In the genomic region with DNA sequence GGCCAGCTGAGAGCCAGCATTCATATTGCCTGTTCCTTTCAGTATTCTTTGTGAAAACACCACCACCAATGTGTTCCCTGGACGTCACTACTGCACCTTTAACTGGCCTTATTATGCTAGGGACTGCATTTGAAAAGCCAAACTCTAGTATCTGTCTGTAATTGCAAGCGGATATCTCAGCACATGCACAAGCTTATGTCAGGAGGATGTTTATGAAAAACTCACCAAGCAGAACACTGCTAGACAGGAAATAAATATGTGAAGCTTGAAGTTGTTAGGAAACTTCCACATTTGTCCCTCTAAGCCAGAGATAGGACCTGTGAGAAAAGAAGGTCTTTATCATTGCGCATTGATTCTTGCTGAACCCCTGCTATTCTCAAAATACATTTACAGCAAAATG, we compare ENCODE assay signal across 16 cellular contexts.
A peak's percentile ranks its signal among the peaks of the same experiment; 100 is the strongest.
DNase-seq lines count a peak whose midpoint lies in the region; ATAC-seq and TF ChIP-seq lines count a peak whose summit lies in the region.
"Had no signal": no experiment of that assay in that cellular context is flagged by ENCODE, and none has a peak within 500 bp of the region (broad histone marks: within the 10 kb centered on the region; RNA-seq: fewer than 3 reads in every experiment).

No MANE protein-coding gene starts in this region.

- intact Hi-C loops in left cardiac atrium (cut with DNase I): no loop called here
- intact Hi-C loops in cardiac septum (cut with DNase I): no loop called here
- intact Hi-C loops in left ventricle myocardium inferior (cut with micrococcal nuclease): no loop called here
- intact Hi-C loops in naive thymus-derived CD4-positive, alpha-beta T cell (cut with micrococcal nuclease): loop anchor here in 1 of 2 donors (5.0 kb wide), 1 partner anchor 146 kb away; no protein-coding TSS in a partner anchor
- intact Hi-C loops in upper lobe of right lung (cut with DNase I): no loop called here

- H3K27ac ChIP-seq in left ventricle myocardium inferior (replicated peaks) (peak overlapping the region; percentile 30), upper lobe of right lung (no peak overlapping the region)
- H3K27ac ChIP-seq in naive thymus-derived CD4-positive, alpha-beta T cell (ENCODE audit: low read depth, low read length): no peak overlapping the region

- POLR2A ChIA-PET in naive thymus-derived CD4-positive, alpha-beta T cell (lab: Charles Lee): no interaction called here
- POLR2A ChIA-PET in HEK293T (lab: Yijun Ruan, JAX): no interaction called here

- no peak overlapping the region for H3K4me3 Mint-ChIP-seq in naive thymus-derived CD4-positive, alpha-beta T cell
- H3K4me3 Mint-ChIP-seq: activated CD4-positive, alpha-beta T cell treated with anti-CD3 and anti-CD28 coated beads for 36 hours; CD4-positive, CD25-positive, alpha-beta regulatory T cell had no signal

- ATAC-seq in left cardiac atrium (peak; percentile 12 to 27), upper lobe of right lung (peak; percentile 21)
- peak; percentile 22 for ATAC-seq in naive thymus-derived CD4-positive, alpha-beta T cell
- ATAC-seq: activated CD4-positive, alpha-beta T cell treated with anti-CD3 and anti-CD28 coated beads for 36 hours had no signal

- no peak overlapping the region for H3K27ac Mint-ChIP-seq in naive thymus-derived CD4-positive, alpha-beta T cell
- H3K27ac Mint-ChIP-seq: activated CD4-positive, alpha-beta T cell treated with anti-CD3 and anti-CD28 coated beads for 36 hours; CD4-positive, CD25-positive, alpha-beta regulatory T cell had no signal

- H3K4me3 ChIP-seq in left ventricle myocardium inferior: no peak overlapping the region
- no peak overlapping the region for H3K4me3 ChIP-seq in naive thymus-derived CD4-positive, alpha-beta T cell (ENCODE audit: low read length)
- no peak overlapping the region for H3K4me3 ChIP-seq in upper lobe of right lung
- no peak overlapping the region for H3K4me3 ChIP-seq in HAP-1

- DNase-seq in left cardiac atrium: no peak
- DNase-seq in cardiac septum (ENCODE audit: low spot score): no peak
- DNase-seq in left ventricle myocardium inferior: no peak
- DNase-seq in naive thymus-derived CD4-positive, alpha-beta T cell: no peak
- DNase-seq in upper lobe of right lung: no peak
- no peak for DNase-seq in HEK293T (ENCODE audit: extremely low spot score)
- no peak for DNase-seq in DMS114 treated with DMSO at 0.1 percent for 48 hours (lab: John Stamatoyannopoulos, UW; ENCODE audit: unreplicated experiment)
- DNase-seq in HAP-1 (ENCODE audit: low spot score in 2 of 2): no peak
- DNase-seq: activated CD4-positive, alpha-beta T cell treated with anti-CD3 and anti-CD28 coated beads for 36 hours; aorta; CD4-positive, CD25-positive, alpha-beta regulatory T cell; DMS79 treated with DMSO at 0.1 percent for 48 hours; KG1; NCI-H1092 treated with DMSO at 0.1 percent for 48 hours; NCI-H2171 treated with DMSO at 0.1 percent for 48 hours; stimulated activated CD4-positive, alpha-beta T cell treated with anti-CD3 and anti-CD28 coated beads, Interleukin-4, amount 100 ng/mL, for 4 hours had no signal

- in situ Hi-C loops in HAP-1 (cut with MboI; ENCODE audit: low sequenced_read_pairs): no loop called here

- CTCF ChIA-PET in naive thymus-derived CD4-positive, alpha-beta T cell (lab: Charles Lee): interaction anchor here (0.6 to 0.7 kb wide), 2 partner anchors 755 to 1714 kb away, joined by 3 read pairs; no protein-coding TSS in a partner anchor
- CTCF ChIA-PET in HEK293T (lab: Yijun Ruan, JAX): no interaction called here

- no peaks in the 10 kb centered on the region for H3K27me3 ChIP-seq in left ventricle myocardium inferior (ENCODE audit: low read depth)
- no peaks in the 10 kb centered on the region for H3K27me3 ChIP-seq in naive thymus-derived CD4-positive, alpha-beta T cell (ENCODE audit: control insufficient read depth in 2 of 2, insufficient read depth in 2 of 2, low read length in 2 of 2)
- H3K27me3 ChIP-seq in upper lobe of right lung: no peaks in the 10 kb centered on the region
- no peaks in the 10 kb centered on the region for H3K27me3 ChIP-seq in HAP-1 (ENCODE audit: low read depth)

- H3K9me3 ChIP-seq in left ventricle myocardium inferior (replicated peaks): no peaks in the 10 kb centered on the region
- H3K9me3 ChIP-seq in naive thymus-derived CD4-positive, alpha-beta T cell (ENCODE audit: control insufficient read depth in 2 of 3, low read length in 3 of 3): no peaks in the 10 kb centered on the region
- no peaks in the 10 kb centered on the region for H3K9me3 ChIP-seq in upper lobe of right lung
- no peaks in the 10 kb centered on the region for H3K9me3 ChIP-seq in HAP-1

- peaks cover 3 to 10% (median 6%) of the 10 kb centered on the region in 5 donors for H3K27me3 Mint-ChIP-seq in naive thymus-derived CD4-positive, alpha-beta T cell
- H3K27me3 Mint-ChIP-seq: CD4-positive, CD25-positive, alpha-beta regulatory T cell had no signal

- H3K4me1 ChIP-seq in left ventricle myocardium inferior (peaks cover 25% of the 10 kb centered on the region), upper lobe of right lung (peaks cover 13% of the 10 kb centered on the region), HAP-1 (no peaks in the 10 kb centered on the region)
- no peaks in the 10 kb centered on the region for H3K4me1 ChIP-seq in naive thymus-derived CD4-positive, alpha-beta T cell (ENCODE audit: control insufficient read depth in 2 of 2, insufficient read depth in 2 of 2, low read length in 2 of 2)

- no peaks in the 10 kb centered on the region for H3K36me3 Mint-ChIP-seq in naive thymus-derived CD4-positive, alpha-beta T cell
- H3K36me3 Mint-ChIP-seq: CD4-positive, CD25-positive, alpha-beta regulatory T cell had no signal

- H3K36me3 ChIP-seq in left ventricle myocardium inferior: no peaks in the 10 kb centered on the region
- H3K36me3 ChIP-seq in naive thymus-derived CD4-positive, alpha-beta T cell (ENCODE audit: control insufficient read depth in 2 of 3, insufficient read depth in 3 of 3, low read length in 3 of 3): no peaks in the 10 kb centered on the region
- no peaks in the 10 kb centered on the region for H3K36me3 ChIP-seq in upper lobe of right lung
- no peaks in the 10 kb centered on the region for H3K36me3 ChIP-seq in HAP-1 (replicated peaks)

- TF ChIP-seq CTCF in left ventricle myocardium inferior (IDR thresholded peaks at IDR 0.05; ENCODE audit: borderline replicate concordance): no peak
- no peak for TF ChIP-seq CTCF in upper lobe of right lung (IDR thresholded peaks at IDR 0.05)

- H3K9me3 Mint-ChIP-seq in naive thymus-derived CD4-positive, alpha-beta T cell: peaks cover 0 to 1% (median 0%) of the 10 kb centered on the region in 11 donors

- H3K4me1 Mint-ChIP-seq in naive thymus-derived CD4-positive, alpha-beta T cell: no peaks in the 10 kb centered on the region
- H3K4me1 Mint-ChIP-seq: activated CD4-positive, alpha-beta T cell treated with anti-CD3 and anti-CD28 coated beads for 36 hours; CD4-positive, CD25-positive, alpha-beta regulatory T cell had no signal

TF ChIP-seq in HEK293T, 16 proteins besides CTCF, POLR2A, EP300 and RAD21:
- TF ChIP-seq SP1 (IDR thresholded peaks at IDR 0.05) (no peak), CTBP1 (IDR thresholded peaks at IDR 0.05; ENCODE audit: borderline replicate concordance) (no peak), ZNF384 (IDR thresholded peaks at IDR 0.05) (no peak), FOXA1 (IDR thresholded peaks at IDR 0.05) (no peak), L3MBTL2 (conservative IDR thresholded peaks at IDR 0.05) (no peak), HDGF (IDR thresholded peaks at IDR 0.05; ENCODE audit: borderline replicate concordance) (no peak), FOXK2 (IDR thresholded peaks at IDR 0.05) (no peak), ARNT (IDR thresholded peaks at IDR 0.05) (no peak), ELF4 (IDR thresholded peaks at IDR 0.05) (no peak), NFRKB (IDR thresholded peaks at IDR 0.05) (no peak)
- TF ChIP-seq, protein P1, sequence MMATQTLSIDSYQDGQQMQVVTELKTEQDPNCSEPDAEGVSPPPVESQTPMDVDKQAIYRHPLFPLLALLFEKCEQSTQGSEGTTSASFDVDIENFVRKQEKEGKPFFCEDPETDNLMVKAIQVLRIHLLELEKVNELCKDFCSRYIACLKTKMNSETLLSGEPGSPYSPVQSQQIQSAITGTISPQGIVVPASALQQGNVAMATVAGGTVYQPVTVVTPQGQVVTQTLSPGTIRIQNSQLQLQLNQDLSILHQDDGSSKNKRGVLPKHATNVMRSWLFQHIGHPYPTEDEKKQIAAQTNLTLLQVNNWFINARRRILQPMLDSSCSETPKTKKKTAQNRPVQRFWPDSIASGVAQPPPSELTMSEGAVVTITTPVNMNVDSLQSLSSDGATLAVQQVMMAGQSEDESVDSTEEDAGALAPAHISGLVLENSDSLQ (IDR thresholded peaks at IDR 0.05): no peak
